In genomic region chr11:1491379-1491778, GRCh38 we compare ENCODE assay signal across 19 cellular contexts. TPM values are rescaled to one million over a fixed set of nuclear protein-coding genes. Genes with fewer than 3 reads are reported as not detected.
A peak's percentile ranks its signal among the peaks of the same experiment; 100 is the strongest.
DNase-seq lines count a peak whose midpoint lies in the region; ATAC-seq, FAIRE-seq and TF ChIP-seq lines count a peak whose summit lies in the region.
"Had no signal": no experiment of that assay in that cellular context is flagged by ENCODE, and none has a peak within 500 bp of the region (broad histone marks: within the 10 kb centered on the region; RNA-seq: fewer than 3 reads in every experiment).

No MANE protein-coding gene starts in this region.

- H3K9me3 ChIP-seq in A549 = no peaks in the 10 kb centered on the region
- H3K9me3 ChIP-seq in osteoblast (ENCODE audit: low read depth, low read length) = no peaks in the 10 kb centered on the region
- no peaks in the 10 kb centered on the region for H3K9me3 ChIP-seq in sigmoid colon

- H3K27ac ChIP-seq in A549 = no peak overlapping the region
- H3K27ac ChIP-seq in osteoblast (ENCODE audit: low read depth, low read length) = no peak overlapping the region
- H3K27ac ChIP-seq in sigmoid colon = no peak overlapping the region
- H3K27ac ChIP-seq: 22Rv1, BLaER1, KMS-11 had no signal

- 82% methylated on average over 12 of the region's 12 CpGs for WGBS in A549 (ENCODE audit: missing lambda C conversion rate)
- WGBS in sigmoid colon, 2 donors = 96% methylated on average over 12 of the region's 12 CpGs

- no peak for DNase-seq in A549 (ENCODE audit: low read depth in 1 of 2, low spot score in 1 of 2)
- no peak for DNase-seq in HTR-8/SVneo (ENCODE audit: insufficient read length, low spot score)
- DNase-seq in bronchial epithelial cell (ENCODE audit: low read depth) = no peak
- peak; percentile 57 for DNase-seq in osteoblast (ENCODE audit: insufficient read length, low spot score, missing footprints)
- no peak for DNase-seq in NCI-H2081 treated with DMSO at 0.1 percent for 48 hours (lab: John Stamatoyannopoulos, UW)
- DNase-seq in sigmoid colon = no peak
- DNase-seq: Calu3; CD8-positive, alpha-beta T cell; DND-41; EL; H7; HFFc6 had no signal

- H3K79me2 ChIP-seq in osteoblast (ENCODE audit: insufficient read depth, low read length) = peaks cover 68% of the 10 kb centered on the region

- FAIRE-seq in A549 (lab: Jason Lieb, UNC) (peak; percentile 82), HTR-8/SVneo (lab: Jason Lieb, UNC) (peak; percentile 92), bronchial epithelial cell (lab: Jason Lieb, UNC) (peak; percentile 98)

- TF ChIP-seq POLR2A in A549 (IDR thresholded peaks at IDR 0.05; ENCODE audit: low read length) (no peak), sigmoid colon (IDR thresholded peaks at IDR 0.05) (no peak)

- TF ChIP-seq RAD21 in A549 (conservative IDR thresholded peaks at IDR 0.05 in 1 of 2, IDR thresholded peaks at IDR 0.05 in 1 of 2) = no peak

- peaks cover 72% of the 10 kb centered on the region for H4K20me1 ChIP-seq in osteoblast (ENCODE audit: insufficient read depth, low read length)

- TF ChIP-seq CTCF in A549 (IDR thresholded peaks at IDR 0.05) (no peak), bronchial epithelial cell (IDR thresholded peaks at IDR 0.05; ENCODE audit: insufficient read depth, low read length, severe bottlenecking) (no peak), osteoblast (IDR thresholded peaks at IDR 0.05; ENCODE audit: extremely low read depth, low read depth, low read length) (no peak), sigmoid colon (IDR thresholded peaks at IDR 0.05) (no peak)

- no peaks in the 10 kb centered on the region for H3K27me3 ChIP-seq in bronchial epithelial cell (ENCODE audit: control insufficient read depth, insufficient read depth, low read length)
- no peaks in the 10 kb centered on the region for H3K27me3 ChIP-seq in osteoblast (ENCODE audit: insufficient read depth, low read length)
- no peaks in the 10 kb centered on the region for H3K27me3 ChIP-seq in sigmoid colon
- H3K27me3 ChIP-seq: BLaER1 had no signal

- H3K4me2 ChIP-seq in A549 (no peak overlapping the region), osteoblast (ENCODE audit: insufficient read depth, low read length) (no peak overlapping the region)
- H3K4me2 ChIP-seq: GM23338, KMS-11 had no signal

- CTCF ChIA-PET in A549 (lab: Yijun Ruan, JAX) = interaction anchor here (0.7 to 2.4 kb wide), 2 partner anchors 25 to 30 kb away, joined by 3 to 7 read pairs; no protein-coding TSS in a partner anchor

- TF ChIP-seq EP300 in A549 (IDR thresholded peaks at IDR 0.05) (no peak), sigmoid colon (IDR thresholded peaks at IDR 0.05) (no peak)

- H2AFZ ChIP-seq in osteoblast (ENCODE audit: low read length) = no peak overlapping the region
- H2AFZ ChIP-seq: GM23338 had no signal

- intact Hi-C loops in sigmoid colon (cut with DNase I) = no loop called here

- ATAC-seq in A549 = no peak
- ATAC-seq in GM19328 (IDR thresholded peaks at IDR 0.05; ENCODE audit: unreplicated experiment) = no peak
- ATAC-seq in GM19351 (IDR thresholded peaks at IDR 0.05; ENCODE audit: unreplicated experiment) = no peak
- ATAC-seq: CD8-positive, alpha-beta T cell; GM23338; HCT116 had no signal

- H3K4me3 ChIP-seq in A549 (no peak overlapping the region), bronchial epithelial cell (ENCODE audit: low read depth, low read length) (no peak overlapping the region), osteoblast (ENCODE audit: insufficient read depth, low read length) (no peak overlapping the region), sigmoid colon (no peak overlapping the region)
- H3K4me3 ChIP-seq: BLaER1, GM23338 had no signal

- H3K36me3 ChIP-seq in bronchial epithelial cell (ENCODE audit: control insufficient read depth, insufficient read depth, low read length) = no peaks in the 10 kb centered on the region
- no peaks in the 10 kb centered on the region for H3K36me3 ChIP-seq in osteoblast (ENCODE audit: insufficient read depth, low read length)
- H3K36me3 ChIP-seq in sigmoid colon = no peaks in the 10 kb centered on the region
- H3K36me3 ChIP-seq: BLaER1 had no signal

- POLR2A ChIA-PET in A549 (lab: Yijun Ruan, JAX) = no interaction called here

- H3K4me1 ChIP-seq in A549 (no peaks in the 10 kb centered on the region), osteoblast (ENCODE audit: insufficient read depth, low read length) (peaks cover 4% of the 10 kb centered on the region), sigmoid colon (peaks cover 0 to 49% (median 36%) of the 10 kb centered on the region in 4 donors)

TF ChIP-seq in A549, 52 proteins besides CTCF, POLR2A, EP300 and RAD21:
- TF ChIP-seq HOXB13 (CRISPR knock-in tag; IDR thresholded peaks at IDR 0.05; ENCODE audit: low read depth) (no peak), ZNF302 (CRISPR knock-in tag; IDR thresholded peaks at IDR 0.05) (no peak), FOXS1 (CRISPR knock-in tag; IDR thresholded peaks at IDR 0.05) (no peak), EHF (CRISPR knock-in tag; IDR thresholded peaks at IDR 0.05) (no peak), HOXA7 (CRISPR knock-in tag; IDR thresholded peaks at IDR 0.05) (no peak), PBX3 (IDR thresholded peaks at IDR 0.05) (no peak), RNF2 (IDR thresholded peaks at IDR 0.05; ENCODE audit: borderline replicate concordance, low read depth) (no peak), HES2 (IDR thresholded peaks at IDR 0.05) (no peak), MAZ (IDR thresholded peaks at IDR 0.05; ENCODE audit: borderline replicate concordance, low read depth, low read length) (no peak), CEBPB (IDR thresholded peaks at IDR 0.05) (no peak), SMC3 (IDR thresholded peaks at IDR 0.05) (no peak), TFCP2L1 (CRISPR knock-in tag; IDR thresholded peaks at IDR 0.05) (no peak), CHD4 (IDR thresholded peaks at IDR 0.05; ENCODE audit: borderline replicate concordance) (no peak), EHMT2 (IDR thresholded peaks at IDR 0.05; ENCODE audit: low read depth) (no peak), GATA3 (IDR thresholded peaks at IDR 0.05; ENCODE audit: borderline replicate concordance) (no peak)
- TF ChIP-seq, protein P1, sequence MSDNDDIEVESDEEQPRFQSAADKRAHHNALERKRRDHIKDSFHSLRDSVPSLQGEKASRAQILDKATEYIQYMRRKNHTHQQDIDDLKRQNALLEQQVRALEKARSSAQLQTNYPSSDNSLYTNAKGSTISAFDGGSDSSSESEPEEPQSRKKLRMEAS (IDR thresholded peaks at IDR 0.05) = no peak
- TF ChIP-seq, protein P2, sequence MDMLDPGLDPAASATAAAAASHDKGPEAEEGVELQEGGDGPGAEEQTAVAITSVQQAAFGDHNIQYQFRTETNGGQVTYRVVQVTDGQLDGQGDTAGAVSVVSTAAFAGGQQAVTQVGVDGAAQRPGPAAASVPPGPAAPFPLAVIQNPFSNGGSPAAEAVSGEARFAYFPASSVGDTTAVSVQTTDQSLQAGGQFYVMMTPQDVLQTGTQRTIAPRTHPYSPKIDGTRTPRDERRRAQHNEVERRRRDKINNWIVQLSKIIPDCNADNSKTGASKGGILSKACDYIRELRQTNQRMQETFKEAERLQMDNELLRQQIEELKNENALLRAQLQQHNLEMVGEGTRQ (IDR thresholded peaks at IDR 0.05) = no peak
- TF ChIP-seq, protein P3, sequence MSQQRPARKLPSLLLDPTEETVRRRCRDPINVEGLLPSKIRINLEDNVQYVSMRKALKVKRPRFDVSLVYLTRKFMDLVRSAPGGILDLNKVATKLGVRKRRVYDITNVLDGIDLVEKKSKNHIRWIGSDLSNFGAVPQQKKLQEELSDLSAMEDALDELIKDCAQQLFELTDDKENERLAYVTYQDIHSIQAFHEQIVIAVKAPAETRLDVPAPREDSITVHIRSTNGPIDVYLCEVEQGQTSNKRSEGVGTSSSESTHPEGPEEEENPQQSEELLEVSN (IDR thresholded peaks at IDR 0.05; ENCODE audit: borderline replicate concordance, low read depth) = no peak
- TF ChIP-seq, protein P4, sequence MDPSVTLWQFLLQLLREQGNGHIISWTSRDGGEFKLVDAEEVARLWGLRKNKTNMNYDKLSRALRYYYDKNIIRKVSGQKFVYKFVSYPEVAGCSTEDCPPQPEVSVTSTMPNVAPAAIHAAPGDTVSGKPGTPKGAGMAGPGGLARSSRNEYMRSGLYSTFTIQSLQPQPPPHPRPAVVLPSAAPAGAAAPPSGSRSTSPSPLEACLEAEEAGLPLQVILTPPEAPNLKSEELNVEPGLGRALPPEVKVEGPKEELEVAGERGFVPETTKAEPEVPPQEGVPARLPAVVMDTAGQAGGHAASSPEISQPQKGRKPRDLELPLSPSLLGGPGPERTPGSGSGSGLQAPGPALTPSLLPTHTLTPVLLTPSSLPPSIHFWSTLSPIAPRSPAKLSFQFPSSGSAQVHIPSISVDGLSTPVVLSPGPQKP (IDR thresholded peaks at IDR 0.05; ENCODE audit: low read depth, low read length) = no peak

RNA-seq across cellular contexts. Expression of gene MOB2, which starts 4.8 kb away (rescaled TPM):
- polyA plus RNA-seq in A549 (2011; rRNA removed) (25.4 and 32.0 TPM in 2 replicates), A549 (2017; fragmentation: RNase III; extraction: RNeasy Plus Mini Kit Qiagen cat#74134 plus additional on column Dnase treatment) (31.9 to 38.2 TPM (median 35.2 TPM) in 3 replicates), sigmoid colon (10 to 100 TPM; 46.2 to 55.0 (median 53.5) TPM)
- 51.7 and 62.0 TPM in 2 replicates for polyA plus RNA-seq in A549 (2012; cell fraction: cytosol; rRNA removed)
- 69.0 and 70.7 TPM in 2 replicates for polyA plus RNA-seq in A549 (2012; cell fraction: nucleus; rRNA removed)
- polyA minus RNA-seq in A549 (2011; rRNA and poly(A)+ RNA removed) = 31.3 and 40.1 TPM in 2 replicates
- total RNA-seq in bronchial epithelial cell (38.2 and 41.1 TPM in 2 replicates), osteoblast (28.2 and 29.8 TPM in 2 replicates), sigmoid colon (10 to 100 TPM; 68.6 to 88.9 (median 71.5) TPM)
